In the genomic region with DNA sequence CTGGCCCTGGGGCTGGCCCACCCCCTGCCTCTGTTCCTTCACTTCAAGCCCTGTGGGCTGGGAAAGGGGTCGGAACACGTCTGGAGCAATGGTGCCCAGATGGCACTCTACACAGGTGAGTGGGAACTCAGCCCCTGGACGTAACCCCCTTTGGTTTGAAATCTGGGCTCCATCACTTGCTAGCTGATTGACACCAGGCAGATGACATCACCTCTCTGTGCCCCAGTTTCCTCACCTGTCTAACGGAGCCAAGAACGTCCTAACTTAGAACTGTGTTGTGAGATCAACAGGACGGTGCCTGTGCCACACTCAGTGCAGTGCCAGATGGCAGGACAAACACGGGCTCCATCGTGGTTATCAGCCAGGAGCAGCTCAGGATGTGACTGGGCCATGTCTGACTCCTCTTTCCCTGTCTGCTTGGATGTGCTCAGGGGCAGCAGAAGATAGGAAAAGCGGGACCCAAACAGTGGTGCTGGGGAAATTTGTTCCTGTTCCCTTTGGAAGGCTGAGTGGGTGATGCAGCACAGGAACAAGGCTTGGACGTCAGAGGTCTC, we compare ENCODE assay signal across 14 cellular contexts. TPM values are rescaled to one million over a fixed set of nuclear protein-coding genes. Genes with fewer than 3 reads are reported as not detected.
DNase-seq lines count a peak whose midpoint lies in the region; ATAC-seq, FAIRE-seq and TF ChIP-seq lines count a peak whose summit lies in the region.
"Had no signal": no experiment of that assay in that cellular context is flagged by ENCODE, and none has a peak within 500 bp of the region (broad histone marks: within the 10 kb centered on the region; RNA-seq: fewer than 3 reads in every experiment).

No MANE protein-coding gene starts in this region.

- no peaks in the 10 kb centered on the region for H3K4me1 ChIP-seq in Panc1 (ENCODE audit: control insufficient read depth, insufficient read depth, low read length)
- no peaks in the 10 kb centered on the region for H3K4me1 ChIP-seq in kidney (ENCODE audit: control insufficient read depth in 1 of 2, insufficient read depth in 1 of 2, low read depth in 1 of 2, low read length in 2 of 2)
- no peaks in the 10 kb centered on the region for H3K4me1 ChIP-seq in sigmoid colon
- H3K4me1 ChIP-seq: BE2C had no signal

- H3K4me3 ChIP-seq in Panc1 (ENCODE audit: low read depth in 2 of 2, low read length in 2 of 2) (no peak overlapping the region), kidney (ENCODE audit: low read length in 2 of 2) (no peak overlapping the region), sigmoid colon (no peak overlapping the region)

- TF ChIP-seq CTCF in Panc1 (IDR thresholded peaks at IDR 0.05) (no peak), kidney (IDR thresholded peaks at IDR 0.05; ENCODE audit: borderline replicate concordance, extremely low read depth, insufficient read depth) (no peak), sigmoid colon (IDR thresholded peaks at IDR 0.05) (no peak)

- ATAC-seq in Panc1 (no peak), GM19463 (IDR thresholded peaks at IDR 0.05; ENCODE audit: unreplicated experiment) (no peak), GM18870 (IDR thresholded peaks at IDR 0.05; ENCODE audit: unreplicated experiment) (no peak)

- CTCF ChIA-PET in Panc1 (lab: Charles Lee) = no interaction called here

- H3K9me3 ChIP-seq in Panc1 (ENCODE audit: control insufficient read depth, insufficient read depth, low read depth, low read length) (no peaks in the 10 kb centered on the region), kidney (ENCODE audit: control insufficient read depth in 1 of 2, low read length in 2 of 2) (no peaks in the 10 kb centered on the region), sigmoid colon (no peaks in the 10 kb centered on the region)
- H3K9me3 ChIP-seq: BE2C had no signal

- H3K27me3 ChIP-seq in Panc1 (ENCODE audit: control insufficient read depth, insufficient read depth, low read length) = no peaks in the 10 kb centered on the region
- H3K27me3 ChIP-seq in sigmoid colon = no peaks in the 10 kb centered on the region
- H3K27me3 ChIP-seq: BE2C had no signal

- FAIRE-seq in kidney (lab: Jason Lieb, UNC) = no peak
- FAIRE-seq: GM12892, GM19239 had no signal

- 74 to 83% methylated on average over 10 of the region's 10 CpGs for WGBS in sigmoid colon, 2 donors

- no peaks in the 10 kb centered on the region for H3K36me3 ChIP-seq in Panc1 (ENCODE audit: control insufficient read depth, insufficient read depth, low read length)
- no peaks in the 10 kb centered on the region for H3K36me3 ChIP-seq in kidney (ENCODE audit: control insufficient read depth in 1 of 2, insufficient read depth in 2 of 2, low read length in 2 of 2)
- H3K36me3 ChIP-seq in sigmoid colon = no peaks in the 10 kb centered on the region
- H3K36me3 ChIP-seq: BE2C had no signal

- DNase-seq in G401 (ENCODE audit: low spot score) (peak; percentile 64), Panc1 (ENCODE audit: low read depth, low spot score) (no peak), kidney (peak; percentile 55), sigmoid colon (peak; percentile 39), pons (ENCODE audit: low spot score) (no peak)
- DNase-seq: BE2C; CD4-positive, alpha-beta memory T cell; EL; GDM1 had no signal

- H3K27ac ChIP-seq in Panc1 (ENCODE audit: low read length) (no peak overlapping the region), kidney (ENCODE audit: low read depth in 2 of 2, low read length in 2 of 2) (no peak overlapping the region), sigmoid colon (no peak overlapping the region)
- H3K27ac ChIP-seq: C4-2B had no signal

- BruUV-seq in Panc1 (replicated peaks; lab: Mats Ljungman, UMichigan) = TSS peak; percentile 78

- TF ChIP-seq POLR2A in sigmoid colon (IDR thresholded peaks at IDR 0.05) = no peak

- POLR2A ChIA-PET in Panc1 (lab: Charles Lee) = no interaction called here

- intact Hi-C loops in Panc1 (cut with micrococcal nuclease; ENCODE audit: unreplicated experiment) = no loop called here
- intact Hi-C loops in kidney (cut with DNase I) = no loop called here
- intact Hi-C loops in sigmoid colon (cut with DNase I) = no loop called here

- TF ChIP-seq EP300 in sigmoid colon (IDR thresholded peaks at IDR 0.05) = no peak

- H3K9ac ChIP-seq in kidney (ENCODE audit: low read length in 2 of 2) = no peak overlapping the region

- in situ Hi-C loops in G401 (cut with HindIII; ENCODE audit: low sequenced_read_pairs) = no loop called here
- in situ Hi-C loops in Panc1 (cut with HindIII; ENCODE audit: low pct_unique_long_range_greater_than_20kb, low sequenced_read_pairs) = no loop called here

RNA-seq across cellular contexts. Expression of a gene that starts 24.4 kb away (rescaled TPM):
- 5.6 and 8.8 TPM in 2 replicates for total RNA-seq in G401 (2014; rRNA removed; shearing (Covaris generic))
- total RNA-seq in Panc1 (2021; ENCODE audit: unreplicated experiment) = 32.6 TPM
- polyA plus RNA-seq in Panc1 (2012; ENCODE audit: insufficient read length) = 29.8 TPM
- 12.5 TPM for total RNA-seq in kidney
- polyA plus RNA-seq in kidney (ENCODE audit: insufficient read depth, low read depth, low replicate concordance) = 1.1 TPM
- total RNA-seq in sigmoid colon = 10 to 100 TPM in 1 of 4 donors, 1 to 10 TPM in 3; 3.9 to 14.4 (median 5.3) TPM
- 1 to 10 TPM in 1 of 3 donors, under 1 TPM in 1, not detected in 1; under 0.01 to 2.9 TPM for polyA plus RNA-seq in sigmoid colon

RNA-seq across cellular contexts. Expression of a gene that starts 25.5 kb away (rescaled TPM):
- total RNA-seq in G401 (2014; rRNA removed; shearing (Covaris generic)) = 17.9 and 30.9 TPM in 2 replicates
- total RNA-seq in Panc1 (2021; ENCODE audit: unreplicated experiment) (10.5 TPM), kidney (26.5 TPM), sigmoid colon (10 to 100 TPM in 3 of 4 donors, 1 to 10 TPM in 1; 7.9 to 15.0 (median 11.5) TPM)
- 21.8 TPM for polyA plus RNA-seq in Panc1 (2012; ENCODE audit: insufficient read length)
- polyA plus RNA-seq in kidney (ENCODE audit: insufficient read depth, low read depth, low replicate concordance) (39.7 TPM), sigmoid colon (10 to 100 TPM; 18.7 to 25.8 (median 23.8) TPM)

RNA-seq across cellular contexts. Expression of a gene that starts 52.6 kb away (rescaled TPM):
- total RNA-seq in G401 (2014; rRNA removed; shearing (Covaris generic)) = 16.4 and 25.6 TPM in 2 replicates
- 98.4 TPM for total RNA-seq in Panc1 (2021; ENCODE audit: unreplicated experiment)
- 45.3 TPM for polyA plus RNA-seq in Panc1 (2012; ENCODE audit: insufficient read length)
- 113 TPM for total RNA-seq in kidney
- 24.9 TPM for polyA plus RNA-seq in kidney (ENCODE audit: insufficient read depth, low read depth, low replicate concordance)
- 10 to 100 TPM; 47.2 to 90.6 (median 59.3) TPM for total RNA-seq in sigmoid colon
- polyA plus RNA-seq in sigmoid colon = 10 to 100 TPM in 1 of 3 donors, 1 to 10 TPM in 2; 4.2 to 23.8 (median 5.1) TPM

Comparison
In these comparisons a context has a peak if more than half of its experiments do, and no peak if none do; other contexts are left out.
1. DNase-seq: peak in G401 (single experiment), kidney (single experiment) and sigmoid colon (single experiment); none in Panc1 (single experiment) and pons (single experiment).